Comparison of ENCODE assay signal across 20 cellular contexts in the genomic region with DNA sequence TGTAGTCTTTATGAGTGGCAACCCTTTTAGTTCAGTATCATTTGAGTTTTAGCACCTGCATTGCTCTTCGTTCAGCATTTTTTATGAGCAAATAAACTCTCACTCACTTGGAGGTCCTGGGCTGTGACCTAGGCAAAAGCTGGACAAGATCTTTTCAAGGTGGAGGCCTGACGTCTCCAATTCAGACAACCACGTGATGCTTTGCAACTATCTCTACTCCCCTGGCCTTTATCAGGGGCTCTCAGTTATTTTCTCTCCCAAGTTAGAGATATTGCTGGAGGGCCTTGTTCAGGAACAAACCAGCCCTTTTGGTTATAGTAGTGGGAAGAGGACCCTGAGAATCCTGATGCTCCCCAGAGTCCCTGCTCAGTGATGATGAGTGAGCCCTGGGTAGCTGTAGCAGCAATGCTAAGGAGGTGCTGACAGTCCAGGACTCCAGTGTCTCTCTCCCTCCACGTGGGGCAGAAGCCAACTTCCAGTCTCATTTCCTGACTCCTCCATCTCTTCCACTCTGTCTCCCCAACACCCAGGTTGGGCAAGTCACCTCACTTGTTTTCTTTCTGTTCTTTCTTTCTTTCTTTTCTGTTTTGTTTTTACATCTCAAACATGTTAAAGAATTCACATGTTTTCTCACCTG.
"Had no signal": no experiment of that assay in that cellular context is flagged by ENCODE, and none has a peak within 500 bp of the region (broad histone marks: within the 10 kb centered on the region; RNA-seq: fewer than 3 reads in every experiment).

No MANE protein-coding gene starts in this region.

- FAIRE-seq: HTR-8/SVneo had no signal

- H3K27me3 Mint-ChIP-seq: IgD-negative memory B cell had no signal

- H3K4me3 ChIP-seq: Peyer's patch, SJSA1, SK-N-MC had no signal

- H3K27me3 ChIP-seq: Peyer's patch had no signal

- H3K9me3 Mint-ChIP-seq: IgD-negative memory B cell had no signal

- H3K4me1 Mint-ChIP-seq: IgD-negative memory B cell had no signal

- H3K4me3 Mint-ChIP-seq: IgD-negative memory B cell had no signal

- H3K27ac ChIP-seq: HL-60, Peyer's patch, SJSA1, SK-N-MC had no signal

- H3K36me3 Mint-ChIP-seq: IgD-negative memory B cell had no signal

- H3K4me1 ChIP-seq: Peyer's patch, SJSA1 had no signal

- H3K36me3 ChIP-seq: Peyer's patch, SJSA1 had no signal

- H3K9me3 ChIP-seq: Peyer's patch, SJSA1 had no signal

- DNase-seq: KBM-7, NCI-H1092 treated with DMSO at 0.1 percent for 48 hours, NCI-H1436, NCI-H187, NCI-H2029, NCI-H2081 treated with DMSO at 0.1 percent for 48 hours, NCI-H2171, NCI-H446, NCI-H510A, NCI-H524 treated with DMSO at 0.1 percent for 48 hours, NCI-H69, NCI-H774, Peyer's patch, Right ventricle myocardium superior, SIG-M5 had no signal
